9 cellular contexts compared by ENCODE assay signal in the genomic region with DNA sequence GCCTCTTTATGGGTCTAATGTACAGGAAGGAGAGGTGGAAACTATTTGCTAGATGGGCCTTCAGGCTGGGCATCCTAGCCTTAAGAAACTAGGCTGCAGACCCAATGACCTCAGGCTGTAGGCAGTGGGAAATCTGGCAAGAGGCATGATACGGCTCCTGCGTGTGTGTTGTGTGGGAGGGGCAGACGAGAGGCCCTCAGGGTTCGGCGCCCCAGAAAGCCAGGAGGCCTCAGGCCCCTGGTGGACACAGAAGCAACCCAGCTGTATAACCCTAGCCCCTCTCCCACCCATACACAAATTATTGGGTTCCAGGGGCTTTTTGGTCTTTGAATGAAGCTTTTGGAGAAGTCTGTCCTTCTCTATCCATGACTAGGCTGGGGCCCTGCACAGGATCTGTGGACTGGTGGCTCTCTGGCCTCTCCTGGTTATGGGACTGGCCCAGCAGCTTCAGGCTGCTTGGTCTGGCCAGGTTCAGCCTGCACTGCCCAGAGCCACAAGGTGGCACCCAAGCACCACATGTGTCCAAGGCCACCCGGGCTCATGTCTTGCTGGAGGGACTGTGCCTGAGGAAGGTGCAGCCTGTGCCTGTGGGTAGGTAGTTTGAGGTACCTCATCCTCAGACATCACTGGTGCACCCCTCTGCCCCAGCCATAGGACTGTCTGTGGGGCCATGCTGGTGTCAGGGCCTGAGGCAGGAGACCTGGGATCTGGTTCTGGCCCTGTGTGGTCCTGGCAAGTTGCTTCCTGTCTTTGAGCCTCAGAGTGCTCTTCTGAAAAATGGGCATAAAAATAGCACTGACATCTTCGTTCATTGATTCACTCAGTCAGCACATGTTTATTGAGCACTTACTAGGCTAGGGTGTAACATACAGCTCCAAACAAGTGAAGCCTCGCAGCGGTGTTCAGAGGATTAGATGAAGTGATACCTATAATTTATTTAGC.
A peak's percentile ranks its signal among the peaks of the same experiment; 100 is the strongest.
DNase-seq lines count a peak whose midpoint lies in the region; ATAC-seq and TF ChIP-seq lines count a peak whose summit lies in the region.
"Had no signal": no experiment of that assay in that cellular context is flagged by ENCODE, and none has a peak within 500 bp of the region (broad histone marks: within the 10 kb centered on the region; RNA-seq: fewer than 3 reads in every experiment).

No MANE protein-coding gene starts in this region.

- TF ChIP-seq CTCF in RWPE1 (conservative IDR thresholded peaks at IDR 0.05; ENCODE audit: low read depth) (peak; percentile 60), choroid plexus epithelial cell (conservative IDR thresholded peaks at IDR 0.05; ENCODE audit: low read depth, low read length) (peak; percentile 76), lower lobe of right lung (IDR thresholded peaks at IDR 0.05) (peak; percentile 64), tibial nerve (IDR thresholded peaks at IDR 0.05) (peak; percentile 11 to 40 (median 26))

- WGBS in tibial nerve, 2 donors: 50 to 53% methylated on average over 7 to 9 of the region's 9 CpGs

- no peaks in the 10 kb centered on the region for H3K9me3 ChIP-seq in lower lobe of right lung
- no peaks in the 10 kb centered on the region for H3K9me3 ChIP-seq in tibial nerve
- H3K9me3 ChIP-seq: BLaER1 treated with 17β-estradiol and CSF1 and Interleukin-3, amounts not matched to agents 10 nM and 100 nM had no signal

- H3K27me3 ChIP-seq in lower lobe of right lung (ENCODE audit: low read depth): no peaks in the 10 kb centered on the region
- H3K27me3 ChIP-seq in tibial nerve: no peaks in the 10 kb centered on the region

- ATAC-seq in GM21367 (IDR thresholded peaks at IDR 0.05; ENCODE audit: unreplicated experiment) (peak; percentile 67), lower lobe of right lung (peak; percentile 75 to 76)

- intact Hi-C loops in lower lobe of right lung (cut with DNase I): no loop called here

- TF ChIP-seq EP300 in tibial nerve (IDR thresholded peaks at IDR 0.05): no peak

- POLR2A ChIA-PET in RWPE1 (lab: Yijun Ruan, JAX; ENCODE audit: low non-redundant PET): no interaction called here

- no peak for TF ChIP-seq POLR2A in tibial nerve (IDR thresholded peaks at IDR 0.05)

- H3K4me3 ChIP-seq in choroid plexus epithelial cell (ENCODE audit: low read depth, low read length) (no peak overlapping the region), lower lobe of right lung (no peak overlapping the region), tibial nerve (no peak overlapping the region)
- H3K4me3 ChIP-seq: BLaER1 treated with 17β-estradiol and CSF1 and Interleukin-3, amounts not matched to agents 10 nM and 100 nM had no signal

- CTCF ChIA-PET in RWPE1 (lab: Yijun Ruan, JAX): interaction anchor here (0.6 to 0.7 kb wide), 2 partner anchors 203 to 400 kb away, joined by 3 read pairs; no protein-coding TSS in a partner anchor

- H3K4me1 ChIP-seq in lower lobe of right lung: peaks cover 3% of the 10 kb centered on the region
- no peaks in the 10 kb centered on the region for H3K4me1 ChIP-seq in tibial nerve

- H3K36me3 ChIP-seq in lower lobe of right lung (no peaks in the 10 kb centered on the region), tibial nerve (no peaks in the 10 kb centered on the region)
- H3K36me3 ChIP-seq: BLaER1 treated with 17β-estradiol and CSF1 and Interleukin-3, amounts not matched to agents 10 nM and 100 nM had no signal

- DNase-seq in NCI-H1694 (lab: John Stamatoyannopoulos, UW) (peak; percentile 1), NCI-H1694 treated with DMSO at 0.1 percent for 48 hours (lab: John Stamatoyannopoulos, UW) (no peak), HT-29 (ENCODE audit: low spot score) (peak; percentile 90), RWPE1 (ENCODE audit: low spot score) (peak; percentile 50), choroid plexus epithelial cell (ENCODE audit: low read depth) (peak; percentile 69), lower lobe of right lung (peak; percentile 68), tibial nerve (ENCODE audit: low spot score in 2 of 2) (no peak)

- H3K27ac ChIP-seq in RWPE1 (no peak overlapping the region), lower lobe of right lung (no peak overlapping the region), tibial nerve (no peak overlapping the region)
- H3K27ac ChIP-seq: BLaER1 treated with 17β-estradiol and CSF1 and Interleukin-3, amounts not matched to agents 10 nM and 100 nM had no signal

Comparison
In these comparisons a context has a peak if more than half of its experiments do, and no peak if none do; other contexts are left out.
1. DNase-seq: peak in NCI-H1694 (single experiment), HT-29 (single experiment), RWPE1 (single experiment), choroid plexus epithelial cell (single experiment) and lower lobe of right lung (single experiment); none in NCI-H1694 treated with DMSO at 0.1 percent for 48 hours (single experiment) and tibial nerve (0 of 2).
2. CTCF ChIP-seq: peak in every context shown above with its lines; median percentile 76 in choroid plexus epithelial cell; 64 in lower lobe of right lung; 60 in RWPE1; 26 in tibial nerve.